Comparison of ENCODE assay signal across 8 cellular contexts in genomic region chr2:105744091-105744908, GRCh38. TPM values are rescaled to one million over a fixed set of nuclear protein-coding genes. Genes with fewer than 3 reads are reported as not detected.
DNase-seq lines count a peak whose midpoint lies in the region; ATAC-seq, FAIRE-seq and TF ChIP-seq lines count a peak whose summit lies in the region.

No MANE protein-coding gene starts in this region.

- H3K27ac ChIP-seq in CD4-positive, alpha-beta T cell (ENCODE audit: low read depth, low read length): peak overlapping the region; percentile 68
- peak overlapping the region; percentile 40 for H3K27ac ChIP-seq in PC-3 (ENCODE audit: low read length)

- peaks cover 47% of the 10 kb centered on the region for H3K36me3 Mint-ChIP-seq in CD4-positive, alpha-beta T cell (ENCODE audit: low read depth)

- H3K9me3 ChIP-seq in CD4-positive, alpha-beta T cell (ENCODE audit: control insufficient read depth, low read length): no peaks in the 10 kb centered on the region
- H3K9me3 ChIP-seq in PC-3 (ENCODE audit: low read length) (no peaks in the 10 kb centered on the region), neuron (ENCODE audit: low read length) (no peaks in the 10 kb centered on the region)

- no peaks in the 10 kb centered on the region for H3K9me3 Mint-ChIP-seq in CD4-positive, alpha-beta T cell

- H3K79me2 ChIP-seq in PC-3 (ENCODE audit: low read length): peaks cover 41% of the 10 kb centered on the region

- no peaks in the 10 kb centered on the region for H3K27me3 Mint-ChIP-seq in CD4-positive, alpha-beta T cell

- H3K27me3 ChIP-seq in CD4-positive, alpha-beta T cell (ENCODE audit: control insufficient read depth, insufficient read depth, low read length): no peaks in the 10 kb centered on the region
- H3K27me3 ChIP-seq in PC-3 (ENCODE audit: low read length) (no peaks in the 10 kb centered on the region), neuron (ENCODE audit: insufficient read depth, low read length) (no peaks in the 10 kb centered on the region)

- H3K27ac Mint-ChIP-seq in CD4-positive, alpha-beta T cell: peak overlapping the region; percentile 96

- CTCF ChIA-PET in CD4-positive, alpha-beta T cell (lab: Charles Lee): interaction anchor here (1.2 kb wide), 1 partner anchor 33 kb away, joined by 5 read pairs; no protein-coding TSS in a partner anchor
- CTCF ChIA-PET in PC-3 (lab: Charles Lee): interaction anchor here (0.5 to 1.0 kb wide), 2 partner anchors 168 to 553 kb away, joined by 3 read pairs; no protein-coding TSS in a partner anchor

- H3K36me3 ChIP-seq in PC-3 (ENCODE audit: low read depth, low read length) (no peaks in the 10 kb centered on the region), neuron (ENCODE audit: insufficient read depth, low read length) (peaks cover 6% of the 10 kb centered on the region)

- H4K20me1 ChIP-seq in PC-3 (ENCODE audit: low read length): peaks cover 16% of the 10 kb centered on the region

- peak overlapping the region; percentile 78 for H3K4me2 ChIP-seq in PC-3 (ENCODE audit: low read length)

- peak; percentile 48 to 74 (median 62) for DNase-seq in CD4-positive, alpha-beta T cell
- peak; percentile 77 for DNase-seq in GM19239 (ENCODE audit: insufficient read length, low spot score)
- peak; percentile 64 for DNase-seq in PC-3
- peak; percentile 51 for DNase-seq in activated gamma-delta T cell treated with anti-CD3 and anti-CD28 coated beads, Interleukin-2, amount 50 U/mL, for 16 hours (ENCODE audit: low read depth)
- DNase-seq in frontal cortex (ENCODE audit: low spot score in 2 of 2): peak; percentile 81 to 82
- DNase-seq in NK-92 (lab: John Stamatoyannopoulos, UW; ENCODE audit: unreplicated experiment): no peak

- no peaks in the 10 kb centered on the region for H3K9me2 ChIP-seq in PC-3 (replicated peaks; ENCODE audit: low read length)

- POLR2A ChIA-PET in CD4-positive, alpha-beta T cell (lab: Charles Lee): interaction anchor here (0.5 to 1.7 kb wide), 10 partner anchors 10 to 350 kb away, joined by 3 to 10 read pairs (median 3); no protein-coding TSS in a partner anchor
- POLR2A ChIA-PET in PC-3 (lab: Charles Lee; ENCODE audit: unreplicated experiment): no interaction called here

- H3K4me1 ChIP-seq in PC-3 (ENCODE audit: insufficient read depth, low read length) (peaks cover 18% of the 10 kb centered on the region), neuron (ENCODE audit: insufficient read depth, low read length) (peaks cover 22% of the 10 kb centered on the region)

- TF ChIP-seq CTCF in CD4-positive, alpha-beta T cell (IDR thresholded peaks at IDR 0.05): no peak
- TF ChIP-seq CTCF in PC-3 (conservative IDR thresholded peaks at IDR 0.05; ENCODE audit: low read depth, low read length): no peak

- H3K9ac ChIP-seq in PC-3 (ENCODE audit: low read length): peak overlapping the region; percentile 51

- H3K4me3 Mint-ChIP-seq in CD4-positive, alpha-beta T cell: peak overlapping the region; percentile 90

- H3F3A ChIP-seq in PC-3 (ENCODE audit: low read length, unreplicated experiment): no peaks in the 10 kb centered on the region

- peaks cover 87% of the 10 kb centered on the region for H3K4me1 Mint-ChIP-seq in CD4-positive, alpha-beta T cell (ENCODE audit: low read depth)

- ATAC-seq in CD4-positive, alpha-beta T cell (ENCODE audit: poor library complexity): peak; percentile 71
- ATAC-seq in HG03280 (IDR thresholded peaks at IDR 0.05; ENCODE audit: unreplicated experiment) (peak; percentile 80), PC-3 (peak; percentile 80)

- TSS peak; percentile 71 for BruUV-seq in PC-3 (replicated peaks; lab: Mats Ljungman, UMichigan)

- intact Hi-C loops in CD4-positive, alpha-beta T cell (cut with DNase I, micrococcal nuclease): loop anchor here in 1 of 2 experiments (10.0 kb wide), 1 partner anchor 409 kb away; the partner anchor contains the start of gene C2orf49
- intact Hi-C loops in PC-3 (cut with micrococcal nuclease): loop anchor here (2.0 to 5.0 kb wide), 2 partner anchors 117 to 167 kb away; no protein-coding TSS in a partner anchor

- FAIRE-seq in GM19239 (lab: Jason Lieb, UNC): peak; percentile 40
- no peak for FAIRE-seq in frontal cortex (lab: Jason Lieb, UNC)

- H3K4me3 ChIP-seq in PC-3 (ENCODE audit: low read length) (peak overlapping the region; percentile 55), neuron (ENCODE audit: low read length) (peak overlapping the region; percentile 89)

- H2AFZ ChIP-seq in PC-3 (ENCODE audit: low read length) (peak overlapping the region; percentile 68), neuron (ENCODE audit: low read depth, low read length) (peak overlapping the region; percentile 84)

RNA-seq across cellular contexts. Expression of gene NCK2, which starts 0.4 kb away (rescaled TPM):
- 10 to 100 TPM; 92.1 to 92.3 TPM for total RNA-seq in CD4-positive, alpha-beta T cell
- total RNA-seq in PC-3 (2014; rRNA removed) (45.4 and 68.8 TPM in 2 replicates), frontal cortex (84.8 TPM)
